1 cellular context compared by ENCODE assay signal in genomic region chr17:48994548-48995331, GRCh38.
TF ChIP-seq lines count a peak whose summit lies in the region.

No MANE protein-coding gene starts in this region.

TF ChIP-seq in H1, 55 proteins besides CTCF, POLR2A, EP300 and RAD21:
- TF ChIP-seq KDM5A (IDR thresholded peaks at IDR 0.05; ENCODE audit: low read length) (no peak), HDAC2 (IDR thresholded peaks at IDR 0.05; ENCODE audit: borderline replicate concordance in 1 of 2, low read depth in 2 of 2, low read length in 2 of 2) (no peak), PHF8 (conservative IDR thresholded peaks at IDR 0.05; ENCODE audit: low read depth, low read length) (no peak), CTBP2 (IDR thresholded peaks at IDR 0.05; ENCODE audit: borderline replicate concordance, insufficient read depth, insufficient read length, low read length) (no peak), ASH2L (IDR thresholded peaks at IDR 0.05; ENCODE audit: low read length) (no peak), SIRT6 (IDR thresholded peaks at IDR 0.05; ENCODE audit: low read length) (no peak), BCL11A (IDR thresholded peaks at IDR 0.05; ENCODE audit: low read depth in 2 of 2, low read length in 2 of 2) (no peak), EZH2 (IDR thresholded peaks at IDR 0.05; ENCODE audit: low read depth, low read length, severe bottlenecking) (no peak), JUND (IDR thresholded peaks at IDR 0.05; ENCODE audit: low read length) (no peak), SIN3A (conservative IDR thresholded peaks at IDR 0.05 in 1 of 2, IDR thresholded peaks at IDR 0.05 in 1 of 2; ENCODE audit: low read depth in 1 of 2, low read length in 2 of 2) (no peak; a peak in 1 of 4 replicates), FOSL1 (IDR thresholded peaks at IDR 0.05; ENCODE audit: insufficient read depth, low read depth, low read length) (no peak), ATF2 (IDR thresholded peaks at IDR 0.05; ENCODE audit: low read length) (no peak), USF2 (IDR thresholded peaks at IDR 0.05; ENCODE audit: low read length) (no peak), HDAC6 (IDR thresholded peaks at IDR 0.05; ENCODE audit: low read depth, low read length) (no peak), CBX8 (IDR thresholded peaks at IDR 0.05; ENCODE audit: borderline replicate concordance, low read depth, low read length) (no peak), GABPA (IDR thresholded peaks at IDR 0.05; ENCODE audit: borderline replicate concordance, insufficient read depth, low read length) (no peak), SP1 (IDR thresholded peaks at IDR 0.05; ENCODE audit: low read depth, low read length) (no peak), CREB1 (IDR thresholded peaks at IDR 0.05) (no peak), CHD2 (IDR thresholded peaks at IDR 0.05; ENCODE audit: low read length) (no peak)
